8 cellular contexts compared by ENCODE assay signal in the genomic region with DNA sequence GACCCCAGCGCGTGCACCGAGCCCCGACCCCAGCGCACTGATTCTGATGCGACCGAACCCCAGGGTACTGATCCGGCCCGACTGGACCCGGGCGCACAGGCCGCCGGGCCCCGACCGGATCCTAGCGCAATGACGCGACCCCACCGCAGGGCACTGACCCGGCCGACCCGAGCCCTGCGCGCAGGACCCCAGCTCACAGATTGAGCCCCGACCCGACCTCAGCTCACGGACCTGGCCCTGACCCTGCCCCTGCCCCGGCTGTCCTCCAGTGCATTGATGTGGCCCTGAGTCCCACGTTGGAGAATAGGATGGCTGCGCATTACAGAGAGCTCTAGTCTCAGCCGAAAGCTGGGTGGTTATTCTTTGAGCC. TPM values are rescaled to one million over a fixed set of nuclear protein-coding genes. Genes with fewer than 3 reads are reported as not detected.
A peak's percentile ranks its signal among the peaks of the same experiment; 100 is the strongest.
DNase-seq lines count a peak whose midpoint lies in the region; ATAC-seq and TF ChIP-seq lines count a peak whose summit lies in the region.

No MANE protein-coding gene starts in this region.

- H3K27ac ChIP-seq in HEK293 (ENCODE audit: extremely low read depth, low read depth, low read length) = peak overlapping the region; percentile 86; the same call in 1 of the 2 replicates
- H3K27ac ChIP-seq in RWPE1 = peak overlapping the region; percentile 82
- H3K27ac ChIP-seq in skin epidermis = peak overlapping the region in 15 of 21 experiments; percentile 89 to 99 (median 96)

- CTCF ChIA-PET in HEK293 (lab: Yijun Ruan, JAX) (interaction anchor here (2.6 to 3.5 kb wide), 2 partner anchors 9 to 13 kb away, joined by 11 to 18 read pairs; no protein-coding TSS in a partner anchor), RWPE1 (lab: Yijun Ruan, JAX) (interaction anchor here (0.5 to 2.6 kb wide), 4 partner anchors 10 to 223 kb away, joined by 3 to 14 read pairs (median 7); no protein-coding TSS in a partner anchor)

- no peaks in the 10 kb centered on the region for H3K9me3 ChIP-seq in HEK293 (ENCODE audit: control insufficient read depth, insufficient read depth, low read depth, low read length)

- POLR2A ChIA-PET in HEK293 (lab: Yijun Ruan, JAX) (interaction anchor here (0.6 to 1.7 kb wide), 13 partner anchors 8 to 447 kb away, joined by 3 to 5 read pairs (median 4); a partner anchor contains a TSS), RWPE1 (lab: Yijun Ruan, JAX; ENCODE audit: low non-redundant PET) (no interaction called here)

- peak overlapping the region; percentile 90 for H3K4me3 ChIP-seq in HEK293 (ENCODE audit: low read depth, low read length)
- peak overlapping the region; percentile 98 for H3K4me3 ChIP-seq in fibroblast of the aortic adventitia (ENCODE audit: low read depth, low read length)
- H3K4me3 ChIP-seq in skin epidermis = peak overlapping the region; percentile 82 to 90 (median 84)

- peak; percentile 65 for DNase-seq in D341Med (ENCODE audit: low spot score)
- peak; percentile 19 for DNase-seq in RWPE1 (ENCODE audit: low spot score)
- DNase-seq in fibroblast of the aortic adventitia (ENCODE audit: low read depth) = no peak
- no peak for DNase-seq in ACHN
- no peak for DNase-seq in NCI-H1436 treated with DMSO at 0.1 percent for 48 hours (lab: John Stamatoyannopoulos, UW)

- H3K4me1 ChIP-seq in HEK293 (ENCODE audit: control insufficient read depth, insufficient read depth, low read length) = peaks cover 7% of the 10 kb centered on the region; the same call in 1 of the 2 replicates

- in situ Hi-C loops in ACHN (cut with HindIII; ENCODE audit: low pct_ligation_motif_present, low pct_unique_long_range_greater_than_20kb, low sequenced_read_pairs) = no loop called here

- ATAC-seq in GM18519 (IDR thresholded peaks at IDR 0.05; ENCODE audit: low FRiP score, unreplicated experiment) = no peak

- peaks cover 47 to 71% of the 10 kb centered on the region in 2 experiments for H3K36me3 ChIP-seq in HEK293 (ENCODE audit: control insufficient read depth in 2 of 2, insufficient read depth in 1 of 2, low read length in 2 of 2)

- TF ChIP-seq CTCF in HEK293 (tag by site-specific recombination; IDR thresholded peaks at IDR 0.05) = no peak
- no peak for TF ChIP-seq CTCF in RWPE1 (conservative IDR thresholded peaks at IDR 0.05; ENCODE audit: low read depth)
- no peak for TF ChIP-seq CTCF in fibroblast of the aortic adventitia (IDR thresholded peaks at IDR 0.05; ENCODE audit: insufficient read depth, low read length)

TF ChIP-seq in HEK293, 187 proteins besides CTCF, POLR2A, EP300 and RAD21 (continues in another document):
- TF ChIP-seq ZNF600 (tag by site-specific recombination; IDR thresholded peaks at IDR 0.05) (0 out of 2 replicates have a peak, but pooled peaks have one; percentile 12), ZNF654 (tag by site-specific recombination; IDR thresholded peaks at IDR 0.05; ENCODE audit: low read depth) (no peak), GLIS1 (tag by site-specific recombination; IDR thresholded peaks at IDR 0.05) (no peak), KLF8 (tag by site-specific recombination; IDR thresholded peaks at IDR 0.05) (0 out of 2 replicates have a peak, but pooled peaks have one; percentile 1), ZNF311 (tag by site-specific recombination; IDR thresholded peaks at IDR 0.05; ENCODE audit: borderline replicate concordance) (no peak), ZNF19 (tag by site-specific recombination; IDR thresholded peaks at IDR 0.05; ENCODE audit: low read depth) (no peak), ZNF510 (tag by site-specific recombination; IDR thresholded peaks at IDR 0.05; ENCODE audit: insufficient replicate concordance) (no peak), WT1 (tag by site-specific recombination; IDR thresholded peaks at IDR 0.05) (no peak), ZNF2 (tag by site-specific recombination; IDR thresholded peaks at IDR 0.05) (0 out of 2 replicates have a peak, but pooled peaks have one; percentile 11), ZNF76 (tag by site-specific recombination; IDR thresholded peaks at IDR 0.05; ENCODE audit: borderline replicate concordance, low read depth) (peak; percentile 23; the same call in 1 of the 2 replicates), ZBTB20 (tag by site-specific recombination; IDR thresholded peaks at IDR 0.05) (0 out of 2 replicates have a peak, but pooled peaks have one; percentile 10), ZNF501 (tag by site-specific recombination; IDR thresholded peaks at IDR 0.05) (peak; percentile 52), ZNF521 (tag by site-specific recombination; IDR thresholded peaks at IDR 0.05) (no peak), KLF1 (tag by site-specific recombination; IDR thresholded peaks at IDR 0.05) (0 out of 2 replicates have a peak, but pooled peaks have one; percentile 13)
- TF ChIP-seq, protein P1, sequence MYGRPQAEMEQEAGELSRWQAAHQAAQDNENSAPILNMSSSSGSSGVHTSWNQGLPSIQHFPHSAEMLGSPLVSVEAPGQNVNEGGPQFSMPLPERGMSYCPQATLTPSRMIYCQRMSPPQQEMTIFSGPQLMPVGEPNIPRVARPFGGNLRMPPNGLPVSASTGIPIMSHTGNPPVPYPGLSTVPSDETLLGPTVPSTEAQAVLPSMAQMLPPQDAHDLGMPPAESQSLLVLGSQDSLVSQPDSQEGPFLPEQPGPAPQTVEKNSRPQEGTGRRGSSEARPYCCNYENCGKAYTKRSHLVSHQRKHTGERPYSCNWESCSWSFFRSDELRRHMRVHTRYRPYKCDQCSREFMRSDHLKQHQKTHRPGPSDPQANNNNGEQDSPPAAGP (tag by site-specific recombination; IDR thresholded peaks at IDR 0.05) = 0 out of 2 replicates have a peak, but pooled peaks have one; percentile 37
- TF ChIP-seq, protein P2, sequence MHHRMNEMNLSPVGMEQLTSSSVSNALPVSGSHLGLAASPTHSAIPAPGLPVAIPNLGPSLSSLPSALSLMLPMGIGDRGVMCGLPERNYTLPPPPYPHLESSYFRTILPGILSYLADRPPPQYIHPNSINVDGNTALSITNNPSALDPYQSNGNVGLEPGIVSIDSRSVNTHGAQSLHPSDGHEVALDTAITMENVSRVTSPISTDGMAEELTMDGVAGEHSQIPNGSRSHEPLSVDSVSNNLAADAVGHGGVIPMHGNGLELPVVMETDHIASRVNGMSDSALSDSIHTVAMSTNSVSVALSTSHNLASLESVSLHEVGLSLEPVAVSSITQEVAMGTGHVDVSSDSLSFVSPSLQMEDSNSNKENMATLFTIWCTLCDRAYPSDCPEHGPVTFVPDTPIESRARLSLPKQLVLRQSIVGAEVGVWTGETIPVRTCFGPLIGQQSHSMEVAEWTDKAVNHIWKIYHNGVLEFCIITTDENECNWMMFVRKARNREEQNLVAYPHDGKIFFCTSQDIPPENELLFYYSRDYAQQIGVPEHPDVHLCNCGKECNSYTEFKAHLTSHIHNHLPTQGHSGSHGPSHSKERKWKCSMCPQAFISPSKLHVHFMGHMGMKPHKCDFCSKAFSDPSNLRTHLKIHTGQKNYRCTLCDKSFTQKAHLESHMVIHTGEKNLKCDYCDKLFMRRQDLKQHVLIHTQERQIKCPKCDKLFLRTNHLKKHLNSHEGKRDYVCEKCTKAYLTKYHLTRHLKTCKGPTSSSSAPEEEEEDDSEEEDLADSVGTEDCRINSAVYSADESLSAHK (tag by site-specific recombination; IDR thresholded peaks at IDR 0.05) = no peak
- TF ChIP-seq, protein P3, sequence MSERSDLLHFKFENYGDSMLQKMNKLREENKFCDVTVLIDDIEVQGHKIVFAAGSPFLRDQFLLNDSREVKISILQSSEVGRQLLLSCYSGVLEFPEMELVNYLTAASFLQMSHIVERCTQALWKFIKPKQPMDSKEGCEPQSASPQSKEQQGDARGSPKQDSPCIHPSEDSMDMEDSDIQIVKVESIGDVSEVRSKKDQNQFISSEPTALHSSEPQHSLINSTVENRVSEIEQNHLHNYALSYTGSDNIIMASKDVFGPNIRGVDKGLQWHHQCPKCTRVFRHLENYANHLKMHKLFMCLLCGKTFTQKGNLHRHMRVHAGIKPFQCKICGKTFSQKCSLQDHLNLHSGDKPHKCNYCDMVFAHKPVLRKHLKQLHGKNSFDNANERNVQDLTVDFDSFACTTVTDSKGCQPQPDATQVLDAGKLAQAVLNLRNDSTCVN (tag by site-specific recombination; optimal IDR thresholded peaks at IDR 0.05) = no peak
- TF ChIP-seq, protein P4, sequence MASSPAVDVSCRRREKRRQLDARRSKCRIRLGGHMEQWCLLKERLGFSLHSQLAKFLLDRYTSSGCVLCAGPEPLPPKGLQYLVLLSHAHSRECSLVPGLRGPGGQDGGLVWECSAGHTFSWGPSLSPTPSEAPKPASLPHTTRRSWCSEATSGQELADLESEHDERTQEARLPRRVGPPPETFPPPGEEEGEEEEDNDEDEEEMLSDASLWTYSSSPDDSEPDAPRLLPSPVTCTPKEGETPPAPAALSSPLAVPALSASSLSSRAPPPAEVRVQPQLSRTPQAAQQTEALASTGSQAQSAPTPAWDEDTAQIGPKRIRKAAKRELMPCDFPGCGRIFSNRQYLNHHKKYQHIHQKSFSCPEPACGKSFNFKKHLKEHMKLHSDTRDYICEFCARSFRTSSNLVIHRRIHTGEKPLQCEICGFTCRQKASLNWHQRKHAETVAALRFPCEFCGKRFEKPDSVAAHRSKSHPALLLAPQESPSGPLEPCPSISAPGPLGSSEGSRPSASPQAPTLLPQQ (tag by site-specific recombination; IDR thresholded peaks at IDR 0.05) = no peak
- TF ChIP-seq, protein P5, sequence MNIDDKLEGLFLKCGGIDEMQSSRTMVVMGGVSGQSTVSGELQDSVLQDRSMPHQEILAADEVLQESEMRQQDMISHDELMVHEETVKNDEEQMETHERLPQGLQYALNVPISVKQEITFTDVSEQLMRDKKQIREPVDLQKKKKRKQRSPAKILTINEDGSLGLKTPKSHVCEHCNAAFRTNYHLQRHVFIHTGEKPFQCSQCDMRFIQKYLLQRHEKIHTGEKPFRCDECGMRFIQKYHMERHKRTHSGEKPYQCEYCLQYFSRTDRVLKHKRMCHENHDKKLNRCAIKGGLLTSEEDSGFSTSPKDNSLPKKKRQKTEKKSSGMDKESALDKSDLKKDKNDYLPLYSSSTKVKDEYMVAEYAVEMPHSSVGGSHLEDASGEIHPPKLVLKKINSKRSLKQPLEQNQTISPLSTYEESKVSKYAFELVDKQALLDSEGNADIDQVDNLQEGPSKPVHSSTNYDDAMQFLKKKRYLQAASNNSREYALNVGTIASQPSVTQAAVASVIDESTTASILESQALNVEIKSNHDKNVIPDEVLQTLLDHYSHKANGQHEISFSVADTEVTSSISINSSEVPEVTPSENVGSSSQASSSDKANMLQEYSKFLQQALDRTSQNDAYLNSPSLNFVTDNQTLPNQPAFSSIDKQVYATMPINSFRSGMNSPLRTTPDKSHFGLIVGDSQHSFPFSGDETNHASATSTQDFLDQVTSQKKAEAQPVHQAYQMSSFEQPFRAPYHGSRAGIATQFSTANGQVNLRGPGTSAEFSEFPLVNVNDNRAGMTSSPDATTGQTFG (tag by site-specific recombination; IDR thresholded peaks at IDR 0.05; ENCODE audit: borderline replicate concordance) = no peak

RNA-seq across cellular contexts. Expression of a gene that starts 0.4 kb away (rescaled TPM):
- total RNA-seq in fibroblast of the aortic adventitia (ENCODE audit: low replicate concordance) = 4.4 and 32.5 TPM in 2 replicates

RNA-seq across cellular contexts. Expression of a gene that starts 0.5 kb away (rescaled TPM):
- total RNA-seq in fibroblast of the aortic adventitia (ENCODE audit: low replicate concordance) = 26.8 and 119 TPM in 2 replicates

RNA-seq across cellular contexts. Expression of a gene that starts 42.3 kb away (rescaled TPM):
- 0.36 and 0.65 TPM in 2 replicates for total RNA-seq in fibroblast of the aortic adventitia (ENCODE audit: low replicate concordance)

Comparison
In these comparisons a context has a peak if more than half of its experiments do, and no peak if none do; other contexts are left out.
1. DNase-seq: peak in D341Med (single experiment) and RWPE1 (single experiment); none in fibroblast of the aortic adventitia (single experiment), ACHN (single experiment) and NCI-H1436 treated with DMSO at 0.1 percent for 48 hours (single experiment).
2. Peak in every context shown above with its lines, with median percentiles within 50 percentile points of each other: H3K27ac ChIP-seq and H3K4me3 ChIP-seq.